Comparison of ENCODE assay signal across 8 cellular contexts in the genomic region with DNA sequence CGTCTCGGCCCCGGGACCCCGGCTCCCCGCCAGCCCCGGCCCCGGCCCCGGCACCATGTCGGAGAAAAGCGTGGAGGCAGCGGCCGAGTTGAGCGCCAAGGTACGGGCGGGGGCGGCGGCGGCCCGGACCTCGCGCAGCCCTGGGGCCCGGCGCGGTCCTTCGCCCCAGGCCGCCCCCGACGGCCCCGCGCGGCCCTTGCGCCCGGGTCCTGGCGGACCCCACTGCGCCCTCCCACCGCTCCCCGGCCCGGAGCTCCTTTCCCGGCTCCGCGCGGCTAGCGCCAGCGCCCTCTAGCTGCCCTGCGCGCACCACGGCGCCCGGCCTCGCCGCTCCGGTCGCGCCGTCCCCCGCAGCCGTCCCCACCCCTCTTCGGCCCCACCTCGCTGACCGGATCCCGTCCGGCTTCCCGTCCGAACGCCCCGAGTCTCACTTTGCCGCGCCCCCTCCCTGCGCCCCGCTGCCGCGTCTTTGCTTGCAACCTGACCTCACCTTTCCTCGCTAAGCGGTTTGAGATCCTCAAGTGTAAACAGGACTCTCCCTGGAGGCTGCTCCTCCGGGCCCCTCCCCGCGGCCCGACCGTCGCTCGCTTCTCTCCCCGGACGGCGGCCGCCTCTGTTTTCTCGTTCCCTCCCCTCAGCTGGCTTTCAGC. TPM values are rescaled to one million over a fixed set of nuclear protein-coding genes. Genes with fewer than 3 reads are reported as not detected.
A peak's percentile ranks its signal among the peaks of the same experiment; 100 is the strongest.
DNase-seq lines count a peak whose midpoint lies in the region; ATAC-seq and TF ChIP-seq lines count a peak whose summit lies in the region.

No MANE protein-coding gene starts in this region.

- no peaks in the 10 kb centered on the region for H3K27me3 ChIP-seq in ascending aorta
- no peaks in the 10 kb centered on the region for H3K27me3 ChIP-seq in right cardiac atrium (ENCODE audit: control insufficient read depth, insufficient read depth)

- H3K4me3 ChIP-seq in Jurkat, Clone E6-1 (ENCODE audit: low read length), result peak overlapping the region; percentile 55
- H3K4me3 ChIP-seq in ascending aorta (peak overlapping the region; percentile 96 to 97), right cardiac atrium (ENCODE audit: low read length) (peak overlapping the region; percentile 98)

- under 1% methylated on average over 85 of the region's 86 CpGs for WGBS in right cardiac atrium

- H3K36me3 ChIP-seq in ascending aorta, result peaks cover 13 to 18% of the 10 kb centered on the region in 2 donors

- H3K9me3 ChIP-seq in ascending aorta (no peaks in the 10 kb centered on the region), right cardiac atrium (ENCODE audit: control insufficient read depth, low read length) (no peaks in the 10 kb centered on the region)

- H3K27ac ChIP-seq in ascending aorta (peak overlapping the region; percentile 84 to 97), right cardiac atrium (ENCODE audit: low read length) (peak overlapping the region; percentile 93)

- intact Hi-C loops in ascending aorta (cut with DNase I), result loop anchor here (1.0 to 5.0 kb wide), 3 partner anchors 12 to 214 kb away; a partner anchor contains a TSS
- intact Hi-C loops in right cardiac atrium (cut with DNase I), result no loop called here
- intact Hi-C loops in posterior cingulate gyrus (cut with DNase I), result loop anchor here (2.0 kb wide), 1 partner anchor 14 kb away; a partner anchor contains a TSS

- ATAC-seq in GM21390 (IDR thresholded peaks at IDR 0.05; ENCODE audit: unreplicated experiment), result peak; percentile 46
- ATAC-seq in right cardiac atrium, result peak; percentile 54 to 70
- no peak for ATAC-seq in GM21528 (IDR thresholded peaks at IDR 0.05; ENCODE audit: low FRiP score, unreplicated experiment)

- DNase-seq in DMS53 treated with DMSO at 0.1 percent for 48 hours (lab: John Stamatoyannopoulos, UW; ENCODE audit: unreplicated experiment) (peak; percentile 87), SK-N-DZ (ENCODE audit: low spot score) (peak; percentile 57), ascending aorta (ENCODE audit: low spot score in 2 of 2) (peak in 1 of 2 donors; percentile 88), right cardiac atrium (peak; percentile 83 to 94 (median 92)), posterior cingulate gyrus (peak; percentile 55 to 95 (median 69))
- DNase-seq in Jurkat, Clone E6-1 (ENCODE audit: low read depth, low spot score), result no peak

- peak; percentile 22 to 93 (median 60) for TF ChIP-seq CTCF in ascending aorta (IDR thresholded peaks at IDR 0.05)

- peaks cover 10 to 33% of the 10 kb centered on the region in 2 donors for H3K4me1 ChIP-seq in ascending aorta
- peaks cover 9% of the 10 kb centered on the region for H3K4me1 ChIP-seq in right cardiac atrium (ENCODE audit: control insufficient read depth, insufficient read depth, low read length)

RNA-seq across cellular contexts. Expression of a gene that starts 0.6 kb away (rescaled TPM):
- polyA plus RNA-seq in Jurkat, Clone E6-1 (2012; ENCODE audit: insufficient read depth, insufficient read length), result 82.4 TPM
- 377 and 1,003 TPM in 2 replicates for polyA plus RNA-seq in SK-N-DZ (2014; cell fraction: cytosol; rRNA removed)
- 347 and 365 TPM in 2 replicates for polyA plus RNA-seq in SK-N-DZ (2014; cell fraction: nucleus; rRNA removed)
- total RNA-seq in ascending aorta, result 361 TPM
- total RNA-seq in right cardiac atrium, result 100 to 1,000 TPM; 116 to 161 (median 149) TPM
- polyA plus RNA-seq in right cardiac atrium, result 244 TPM

RNA-seq across cellular contexts. Expression of a gene that starts 5.5 kb away (rescaled TPM):
- polyA plus RNA-seq in Jurkat, Clone E6-1 (2012; ENCODE audit: insufficient read depth, insufficient read length), result 1.5 TPM
- polyA plus RNA-seq in SK-N-DZ (2014; cell fraction: cytosol; rRNA removed), result 0.46 and 2.2 TPM in 2 replicates
- 14.0 and 24.1 TPM in 2 replicates for polyA plus RNA-seq in SK-N-DZ (2014; cell fraction: nucleus; rRNA removed)
- total RNA-seq in ascending aorta, result not detected
- 1 to 10 TPM in 2 of 4 donors, under 1 TPM in 2; 0.28 to 1.1 (median 0.76) TPM for total RNA-seq in right cardiac atrium
- 0.57 TPM for polyA plus RNA-seq in right cardiac atrium

RNA-seq across cellular contexts. Expression of a gene that starts 13.8 kb away (rescaled TPM):
- 174 TPM for polyA plus RNA-seq in Jurkat, Clone E6-1 (2012; ENCODE audit: insufficient read depth, insufficient read length)
- polyA plus RNA-seq in SK-N-DZ (2014; cell fraction: cytosol; rRNA removed), result 296 and 349 TPM in 2 replicates
- polyA plus RNA-seq in SK-N-DZ (2014; cell fraction: nucleus; rRNA removed), result 249 and 259 TPM in 2 replicates
- 145 TPM for total RNA-seq in ascending aorta
- 100 to 1,000 TPM; 123 to 135 (median 130) TPM for total RNA-seq in right cardiac atrium
- 146 TPM for polyA plus RNA-seq in right cardiac atrium

RNA-seq across cellular contexts. Expression of a gene that starts 22.6 kb away (rescaled TPM):
- polyA plus RNA-seq in Jurkat, Clone E6-1 (2012; ENCODE audit: insufficient read depth, insufficient read length), result not detected
- 5.8 and 7.7 TPM in 2 replicates for polyA plus RNA-seq in SK-N-DZ (2014; cell fraction: cytosol; rRNA removed)
- 6.6 and 8.7 TPM in 2 replicates for polyA plus RNA-seq in SK-N-DZ (2014; cell fraction: nucleus; rRNA removed)
- total RNA-seq in ascending aorta (2.6 TPM), right cardiac atrium (10 to 100 TPM; 11.4 to 15.4 (median 13.7) TPM)
- polyA plus RNA-seq in right cardiac atrium, result 2.5 TPM

RNA-seq across cellular contexts. Expression of a gene that starts 42.9 kb away (rescaled TPM):
- 48.5 TPM for polyA plus RNA-seq in Jurkat, Clone E6-1 (2012; ENCODE audit: insufficient read depth, insufficient read length)
- polyA plus RNA-seq in SK-N-DZ (2014; cell fraction: cytosol; rRNA removed), result 56.6 and 71.0 TPM in 2 replicates
- 124 and 133 TPM in 2 replicates for polyA plus RNA-seq in SK-N-DZ (2014; cell fraction: nucleus; rRNA removed)
- total RNA-seq in ascending aorta (221 TPM), right cardiac atrium (10 to 100 TPM; 60.3 to 71.0 (median 65.9) TPM)
- 71.8 TPM for polyA plus RNA-seq in right cardiac atrium

Comparison
In these comparisons a context has a peak if more than half of its experiments do, and no peak if none do; other contexts are left out.
1. intact Hi-C loops: an anchor here in ascending aorta (1.0 to 5.0 kb wide) and posterior cingulate gyrus (2.0 kb wide); none called in right cardiac atrium.